Comparison of ENCODE assay signal across 24 cellular contexts in genomic region chr19:42030605-42031004, GRCh38. TPM values are rescaled to one million over a fixed set of nuclear protein-coding genes. Genes with fewer than 3 reads are reported as not detected.
"Had no signal": no experiment of that assay in that cellular context is flagged by ENCODE, and none has a peak within 500 bp of the region (broad histone marks: within the 10 kb centered on the region; RNA-seq: fewer than 3 reads in every experiment).

No MANE protein-coding gene starts in this region.

- H3K9me3 ChIP-seq: gastrocnemius medialis, pancreas, prostate gland, tibial nerve had no signal

- ATAC-seq: activated CD4-positive, alpha-beta T cell treated with anti-CD3 and anti-CD28 coated beads for 36 hours; activated naive CD4-positive, alpha-beta T cell treated with anti-CD3 and anti-CD28 coated beads, Interleukin-2, amount 50 U/mL, for 72 hours; activated T-cell treated with anti-CD3 and anti-CD28 coated beads, Interleukin-2, amount 50 U/mL, for 72 hours; effector memory CD8-positive, alpha-beta T cell; gastrocnemius medialis; left colon; pancreas; sciatic nerve; stimulated activated naive B cell treated with anti-CD40 and anti-IgM and Interleukin-4, amounts not matched to agents 10 μg/mL and 1 μg/mL and 100 μg/mL, for 72 hours had no signal

- H3K36me3 Mint-ChIP-seq: activated naive CD4-positive, alpha-beta T cell treated with anti-CD3 and anti-CD28 coated beads, Interleukin-2, amount 50 U/mL, for 72 hours; naive B cell; stimulated activated naive B cell treated with anti-CD40 and anti-IgM and Interleukin-4, amounts not matched to agents 10 μg/mL and 1 μg/mL and 100 μg/mL, for 72 hours had no signal

- H3K36me3 ChIP-seq: gastrocnemius medialis, pancreas, prostate gland, tibial nerve had no signal

- FAIRE-seq: kidney, pancreas had no signal

- H3K27ac ChIP-seq: coronary artery, gastrocnemius medialis, pancreas, prostate gland, skin epidermis, tibial nerve had no signal

- H3K27me3 ChIP-seq: pancreas, tibial nerve had no signal

- H3K4me3 Mint-ChIP-seq: activated CD4-positive, alpha-beta T cell treated with anti-CD3 and anti-CD28 coated beads for 36 hours; activated T-cell treated with anti-CD3 and anti-CD28 coated beads, Interleukin-2, amount 50 U/mL, for 72 hours; effector memory CD8-positive, alpha-beta T cell; naive B cell; nephron progenitor cell; stimulated activated naive B cell treated with anti-CD40 and anti-IgM and Interleukin-4, amounts not matched to agents 10 μg/mL and 1 μg/mL and 100 μg/mL, for 72 hours had no signal

- H3K4me1 Mint-ChIP-seq: activated CD4-positive, alpha-beta T cell treated with anti-CD3 and anti-CD28 coated beads for 36 hours had no signal

- DNase-seq: activated CD4-positive, alpha-beta T cell treated with anti-CD3 and anti-CD28 coated beads for 36 hours; activated CD4-positive, alpha-beta T cell treated with anti-CD3 and anti-CD28 coated beads, Interleukin-2, amount 50 U/mL, for 4 hours; activated CD4-positive, CD25-positive, alpha-beta regulatory T cell; activated naive CD4-positive, alpha-beta T cell; activated T-cell treated with anti-CD3 and anti-CD28 coated beads for 4 hours; activated T-cell treated with anti-CD3 and anti-CD28 coated beads, Interleukin-2, amount 50 U/mL, for 72 hours; effector memory CD8-positive, alpha-beta T cell; erythroblast; gastrocnemius medialis; hippocampal formation; kidney; left colon; mammary epithelial cell; naive B cell; nephron progenitor cell; pancreas; retina; stimulated activated naive B cell treated with anti-CD40 and anti-IgM and Interleukin-4, amounts not matched to agents 10 μg/mL and 1 μg/mL and 100 μg/mL, for 72 hours had no signal

- H3K9me3 Mint-ChIP-seq: activated naive CD4-positive, alpha-beta T cell treated with anti-CD3 and anti-CD28 coated beads, Interleukin-2, amount 50 U/mL, for 72 hours; activated T-cell treated with anti-CD3 and anti-CD28 coated beads, Interleukin-2, amount 50 U/mL, for 72 hours; effector memory CD8-positive, alpha-beta T cell; naive B cell; nephron progenitor cell; stimulated activated naive B cell treated with anti-CD40 and anti-IgM and Interleukin-4, amounts not matched to agents 10 μg/mL and 1 μg/mL and 100 μg/mL, for 72 hours had no signal

- H3K27ac Mint-ChIP-seq: activated CD4-positive, alpha-beta T cell treated with anti-CD3 and anti-CD28 coated beads for 36 hours; activated naive CD4-positive, alpha-beta T cell treated with anti-CD3 and anti-CD28 coated beads, Interleukin-2, amount 50 U/mL, for 72 hours; activated T-cell treated with anti-CD3 and anti-CD28 coated beads, Interleukin-2, amount 50 U/mL, for 72 hours; effector memory CD8-positive, alpha-beta T cell; naive B cell; nephron progenitor cell; stimulated activated naive B cell treated with anti-CD40 and anti-IgM and Interleukin-4, amounts not matched to agents 10 μg/mL and 1 μg/mL and 100 μg/mL, for 72 hours had no signal

- H3K4me3 ChIP-seq: coronary artery, gastrocnemius medialis, pancreas, prostate gland, skin epidermis, tibial nerve had no signal

- H3K4me1 ChIP-seq: gastrocnemius medialis, pancreas, prostate gland, tibial nerve had no signal

RNA-seq across cellular contexts. Expression of gene ATP1A3, which starts 36.6 kb away (rescaled TPM):
- total RNA-seq: gastrocnemius medialis, kidney, tibial nerve had no signal
